In the genomic region with DNA sequence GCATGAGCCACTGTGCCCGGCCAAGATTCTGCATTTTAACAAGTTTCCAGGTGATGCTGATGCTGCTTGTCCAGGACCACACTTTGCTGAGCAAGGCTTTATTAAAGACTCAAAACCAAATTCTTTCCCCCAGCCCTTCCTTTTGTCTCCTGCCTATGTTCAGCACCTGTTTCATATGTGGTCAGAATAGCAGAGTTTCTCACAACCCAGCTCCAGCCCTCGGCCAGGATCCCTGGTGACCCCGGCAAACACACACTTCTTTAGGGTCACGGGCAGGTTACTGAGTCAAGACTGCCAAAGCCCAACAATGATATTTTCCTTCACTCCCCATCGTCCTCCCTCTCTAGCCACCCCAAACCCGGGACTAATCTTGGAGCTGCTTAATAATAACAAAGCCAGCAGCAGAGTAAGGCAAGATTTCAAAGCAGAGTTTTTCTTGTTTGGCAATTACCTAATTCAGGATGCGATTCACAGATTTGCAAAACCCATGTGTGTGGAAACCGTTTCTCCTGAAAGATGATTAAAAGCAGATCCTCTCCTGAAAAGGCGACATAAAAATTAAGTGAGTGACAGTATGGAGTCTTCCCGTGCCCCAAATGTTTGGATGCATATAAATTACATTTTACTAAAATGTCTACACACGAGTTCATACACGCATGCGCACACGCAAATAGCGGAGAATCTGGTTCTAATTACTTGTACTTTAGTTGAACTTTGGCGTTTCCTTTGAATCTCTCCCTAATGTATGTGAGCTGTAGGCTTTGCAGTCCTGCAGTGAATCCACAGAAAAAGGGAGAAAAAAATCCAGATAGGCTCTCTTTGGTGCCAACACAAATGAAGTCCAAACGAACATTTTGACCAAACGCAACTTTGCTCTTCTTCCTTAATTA, we compare ENCODE assay signal across 1 cellular context.
TF ChIP-seq lines count a peak whose summit lies in the region.

No MANE protein-coding gene starts in this region.

TF ChIP-seq in endothelial cell of umbilical vein, 7 proteins besides CTCF, POLR2A, EP300 and RAD21:
- TF ChIP-seq POLR2AphosphoS5 (IDR thresholded peaks at IDR 0.05; ENCODE audit: insufficient read depth, low read depth, low read length) (no peak), EZH2 (IDR thresholded peaks at IDR 0.05; ENCODE audit: borderline replicate concordance, low read depth, low read length, severe bottlenecking) (no peak), MYC (IDR thresholded peaks at IDR 0.05; ENCODE audit: low read depth, low read length) (no peak), JUN (IDR thresholded peaks at IDR 0.05; ENCODE audit: borderline replicate concordance, insufficient read depth, insufficient read length, low read depth) (no peak), GATA2 (IDR thresholded peaks at IDR 0.05; ENCODE audit: insufficient read depth, insufficient read length, low read depth, low read length) (no peak), FOS (IDR thresholded peaks at IDR 0.05; ENCODE audit: borderline replicate concordance, insufficient read depth, low read length) (no peak)
- TF ChIP-seq, protein P1, sequence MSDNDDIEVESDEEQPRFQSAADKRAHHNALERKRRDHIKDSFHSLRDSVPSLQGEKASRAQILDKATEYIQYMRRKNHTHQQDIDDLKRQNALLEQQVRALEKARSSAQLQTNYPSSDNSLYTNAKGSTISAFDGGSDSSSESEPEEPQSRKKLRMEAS (IDR thresholded peaks at IDR 0.05; ENCODE audit: insufficient read depth, insufficient read length), result no peak
